In genomic region chr13:63088226-63088625, GRCh38 we compare ENCODE assay signal across 18 cellular contexts.
DNase-seq lines count a peak whose midpoint lies in the region; ATAC-seq and TF ChIP-seq lines count a peak whose summit lies in the region.
"Had no signal": no experiment of that assay in that cellular context is flagged by ENCODE, and none has a peak within 500 bp of the region (broad histone marks: within the 10 kb centered on the region; RNA-seq: fewer than 3 reads in every experiment).

No MANE protein-coding gene starts in this region.

- H2BK5ac ChIP-seq in IMR-90 (ENCODE audit: low read depth, low read length, poor library complexity, severe bottlenecking) = no peak overlapping the region

- H2BK15ac ChIP-seq in IMR-90 (ENCODE audit: low read depth, low read length) = no peak overlapping the region

- no peaks in the 10 kb centered on the region for H3K9me1 ChIP-seq in IMR-90 (ENCODE audit: insufficient read depth, low read length)

- no peak overlapping the region for H3K4me3 ChIP-seq in IMR-90 (ENCODE audit: insufficient read depth, low read depth, low read length)
- no peak overlapping the region for H3K4me3 ChIP-seq in SU-DHL-6 (ENCODE audit: insufficient read depth, low read length, poor library complexity, severe bottlenecking)
- H3K4me3 ChIP-seq in fibroblast of the aortic adventitia (ENCODE audit: low read depth, low read length) = no peak overlapping the region
- H3K4me3 ChIP-seq: HAP-1, ovary, sigmoid colon had no signal

- H2BK20ac ChIP-seq in IMR-90 (ENCODE audit: low read depth, low read length) = no peak overlapping the region

- H3K4ac ChIP-seq in IMR-90 (ENCODE audit: low read depth, low read length) = no peak overlapping the region

- H3K36me3 ChIP-seq in IMR-90 (ENCODE audit: control insufficient read depth, insufficient read depth, low read length) = no peaks in the 10 kb centered on the region
- H3K36me3 ChIP-seq in SU-DHL-6 (ENCODE audit: low read length) = no peaks in the 10 kb centered on the region
- H3K36me3 ChIP-seq: HAP-1, ovary, sigmoid colon had no signal

- H3K79me2 ChIP-seq in SU-DHL-6 (ENCODE audit: insufficient read depth, low read length) = no peaks in the 10 kb centered on the region

- H2BK120ac ChIP-seq in IMR-90 (ENCODE audit: low read depth, low read length) = no peak overlapping the region

- no peak overlapping the region for H3K18ac ChIP-seq in IMR-90 (ENCODE audit: low read depth, low read length)

- H3K27me3 ChIP-seq in IMR-90 (ENCODE audit: control insufficient read depth, insufficient read depth, low read length) (no peaks in the 10 kb centered on the region), SU-DHL-6 (ENCODE audit: low read length) (no peaks in the 10 kb centered on the region)
- H3K27me3 ChIP-seq: ovary, sigmoid colon had no signal

- no peak for TF ChIP-seq POLR2A in IMR-90 (IDR thresholded peaks at IDR 0.05; ENCODE audit: low read depth, low read length)

- no peak overlapping the region for H3K14ac ChIP-seq in IMR-90 (replicated peaks; ENCODE audit: low read depth, low read length)

- H3K4me2 ChIP-seq in IMR-90 (ENCODE audit: low read depth, low read length) (no peak overlapping the region), SU-DHL-6 (ENCODE audit: low read depth, low read length, poor library complexity, severe bottlenecking) (no peak overlapping the region)

- no peaks in the 10 kb centered on the region for H3F3A ChIP-seq in SU-DHL-6 (ENCODE audit: insufficient read depth)

- H2AK9ac ChIP-seq in IMR-90 (replicated peaks; ENCODE audit: low read depth, low read length, poor library complexity) = no peak overlapping the region

- dilution Hi-C loops in IMR-90 (cut with HindIII; ENCODE audit: low sequenced_read_pairs, unreplicated experiment) = no loop called here

- intact Hi-C loops in IMR-90 (cut with micrococcal nuclease) = no loop called here

- H3K4me1 ChIP-seq in IMR-90 (ENCODE audit: control insufficient read depth, insufficient read depth, low read length) = 0 out of 2 replicates have a peak, but pooled peaks cover 2% of the 10 kb centered on the region
- H3K4me1 ChIP-seq: HAP-1 had no signal

- no peak overlapping the region for H3K56ac ChIP-seq in IMR-90 (ENCODE audit: extremely low read depth, insufficient read depth, low read length)

- no TSS peak for BruUV-seq in IMR-90 (replicated peaks; lab: Mats Ljungman, UMichigan)

- no peak overlapping the region for H4K8ac ChIP-seq in IMR-90 (ENCODE audit: low read depth in 2 of 2, low read length in 2 of 2)

- no peaks in the 10 kb centered on the region for H3K79me1 ChIP-seq in IMR-90 (ENCODE audit: low read depth in 1 of 2, low read length in 2 of 2)

- H3K9me2 ChIP-seq in SU-DHL-6 (replicated peaks; ENCODE audit: insufficient read depth, low read length) = no peaks in the 10 kb centered on the region

- H3K23ac ChIP-seq in IMR-90 (ENCODE audit: low read depth, low read length) = no peak overlapping the region

- H4K20me1 ChIP-seq in IMR-90 (ENCODE audit: insufficient read depth, low read length) (no peaks in the 10 kb centered on the region), SU-DHL-6 (ENCODE audit: low read depth, low read length) (no peaks in the 10 kb centered on the region)

- ATAC-seq in IMR-90 (ENCODE audit: low read depth) (peak; percentile 32; the same call in 1 of the 2 replicates), HG02798 (IDR thresholded peaks at IDR 0.05; ENCODE audit: poor library complexity, unreplicated experiment) (no peak), GM21723 (IDR thresholded peaks at IDR 0.05; ENCODE audit: unreplicated experiment) (no peak), GM21825 (IDR thresholded peaks at IDR 0.05; ENCODE audit: unreplicated experiment) (no peak)
- ATAC-seq: activated CD8-positive, alpha-beta memory T cell treated with anti-CD3 and anti-CD28 coated beads, Interleukin-2, amount 10 ng/mL, durations not matched to agents 7 days and 5 days; natural killer cell had no signal

- CTCF ChIA-PET in IMR-90 (lab: Yijun Ruan, JAX) = no interaction called here

- no peak overlapping the region for H4K91ac ChIP-seq in IMR-90 (ENCODE audit: insufficient read depth, low read depth, low read length)

- no peak overlapping the region for H3K27ac ChIP-seq in IMR-90 (ENCODE audit: insufficient read depth, low read length)
- no peak overlapping the region for H3K27ac ChIP-seq in SU-DHL-6 (ENCODE audit: low read depth, low read length)
- H3K27ac ChIP-seq: ovary, sigmoid colon had no signal

- TF ChIP-seq RAD21 in IMR-90 (IDR thresholded peaks at IDR 0.05; ENCODE audit: low read length) = no peak

- H3K9me3 ChIP-seq in IMR-90 (ENCODE audit: control insufficient read depth, insufficient read depth, low read length) (no peaks in the 10 kb centered on the region), SU-DHL-6 (ENCODE audit: insufficient read depth, low read length) (no peaks in the 10 kb centered on the region)
- H3K9me3 ChIP-seq: HAP-1, ovary, sigmoid colon had no signal

- no CpG with 5 or more reads among the region's 1 CpG for WGBS in IMR-90 (ENCODE audit: extremely low coverage in 2 of 2, insufficient read length in 1 of 2), 2 experiments

- peak; percentile 59 for DNase-seq in IMR-90
- peak; percentile 1 for DNase-seq in fibroblast of the aortic adventitia (ENCODE audit: low read depth)
- DNase-seq in stromal cell of bone marrow (ENCODE audit: low read depth) = peak; percentile 21
- DNase-seq: activated CD4-positive, alpha-beta T cell treated with anti-CD3 and anti-CD28 coated beads for 1 hour; activated CD8-positive, alpha-beta memory T cell treated with anti-CD3 and anti-CD28 coated beads, Interleukin-2, amount 10 ng/mL, durations not matched to agents 7 days and 5 days; activated naive CD8-positive, alpha-beta T cell treated with anti-CD3 and anti-CD28 coated beads, Interleukin-2, amount 10 ng/mL, durations not matched to agents 7 days and 5 days; CD8-positive, alpha-beta memory T cell; mesendoderm; natural killer cell; NCI-H2081 treated with DMSO at 0.1 percent for 48 hours; NK-92 treated with Interleukin-12 subunit alpha and Interleukin-12 subunit beta, amount 100 ng/mL, for 24 hours; ovary; sigmoid colon had no signal

- no peak for TF ChIP-seq CTCF in IMR-90 (conservative IDR thresholded peaks at IDR 0.05; ENCODE audit: low read depth, low read length)
- TF ChIP-seq CTCF in SU-DHL-6 (IDR thresholded peaks at IDR 0.05; ENCODE audit: insufficient read depth, low read length, poor library complexity, severe bottlenecking) = no peak
- no peak for TF ChIP-seq CTCF in fibroblast of the aortic adventitia (IDR thresholded peaks at IDR 0.05; ENCODE audit: insufficient read depth, low read length)

- H2AFZ ChIP-seq in IMR-90 (replicated peaks; ENCODE audit: low read length, poor library complexity) = peak overlapping the region; percentile 59
- peak overlapping the region; percentile 18 for H2AFZ ChIP-seq in SU-DHL-6 (ENCODE audit: low read depth, low read length, severe bottlenecking)

- no peak overlapping the region for H2AK5ac ChIP-seq in IMR-90 (ENCODE audit: low read depth, low read length)

- H3K9ac ChIP-seq in IMR-90 (ENCODE audit: low read depth, low read length) = no peak overlapping the region
- H3K9ac ChIP-seq in SU-DHL-6 (ENCODE audit: low read length) = no peak overlapping the region

- POLR2A ChIA-PET in IMR-90 (lab: Charles Lee; ENCODE audit: unreplicated experiment) = no interaction called here

- in situ Hi-C loops in IMR-90 (cut with MboI; ENCODE audit: low sequenced_read_pairs) = no loop called here

- no peak overlapping the region for H4K5ac ChIP-seq in IMR-90 (ENCODE audit: low read depth, low read length)

TF ChIP-seq in IMR-90, 13 proteins besides CTCF, POLR2A, EP300 and RAD21:
- TF ChIP-seq MAZ (IDR thresholded peaks at IDR 0.05; ENCODE audit: borderline replicate concordance, low read depth, low read length) (no peak), MXI1 (IDR thresholded peaks at IDR 0.05; ENCODE audit: borderline replicate concordance, low read depth, low read length) (no peak), CEBPB (IDR thresholded peaks at IDR 0.05; ENCODE audit: low read depth, low read length) (no peak), RCOR1 (IDR thresholded peaks at IDR 0.05; ENCODE audit: insufficient replicate concordance, low read length) (no peak), ELK1 (IDR thresholded peaks at IDR 0.05; ENCODE audit: borderline replicate concordance, low read depth, low read length) (no peak), CHD1 (IDR thresholded peaks at IDR 0.05; ENCODE audit: low read depth, low read length) (no peak), BHLHE40 (IDR thresholded peaks at IDR 0.05; ENCODE audit: low read depth, low read length) (no peak), FOS (IDR thresholded peaks at IDR 0.05; ENCODE audit: low read depth, low read length) (no peak), MAFK (IDR thresholded peaks at IDR 0.05; ENCODE audit: low read depth, low read length) (no peak), RFX5 (IDR thresholded peaks at IDR 0.05; ENCODE audit: low read depth, low read length) (no peak), SMC3 (IDR thresholded peaks at IDR 0.05; ENCODE audit: low read depth, low read length) (no peak), USF2 (IDR thresholded peaks at IDR 0.05; ENCODE audit: low read depth, low read length) (no peak), NFE2L2 (IDR thresholded peaks at IDR 0.05; ENCODE audit: low read depth, low read length) (no peak)

Comparison
In these comparisons a context has a peak if more than half of its experiments do, and no peak if none do; other contexts are left out.
1. DNase-seq: peak in every context shown above with its lines; median percentile 59 in IMR-90; 21 in stromal cell of bone marrow; 1 in fibroblast of the aortic adventitia.